17 cellular contexts compared by ENCODE assay signal in genomic region chr11:118052581-118053206, GRCh38. TPM values are rescaled to one million over a fixed set of nuclear protein-coding genes. Genes with fewer than 3 reads are reported as not detected.
DNase-seq lines count a peak whose midpoint lies in the region; ATAC-seq and TF ChIP-seq lines count a peak whose summit lies in the region.
"Had no signal": no experiment of that assay in that cellular context is flagged by ENCODE, and none has a peak within 500 bp of the region (broad histone marks: within the 10 kb centered on the region; RNA-seq: fewer than 3 reads in every experiment).

No MANE protein-coding gene starts in this region.

- peak overlapping the region; percentile 88 for H3K27ac Mint-ChIP-seq in T-helper 1 cell treated with Interleukin-12 subunit alpha and Interleukin-12 subunit beta and Interleukin-4 antibody, amounts not matched to agents 30 μg/mL and 1 μg/mL, for 36 hours
- H3K27ac Mint-ChIP-seq in GM23338 = no peak overlapping the region
- H3K27ac Mint-ChIP-seq in activated naive CD8-positive, alpha-beta T cell = peak overlapping the region; percentile 82
- H3K27ac Mint-ChIP-seq in natural killer cell treated with Interleukin-12 subunit alpha and Interleukin-12 subunit beta and Interleukin-15 and Interleukin-18, amount 100 ng/mL, for 72 hours = peak overlapping the region; percentile 56 to 59

- peaks cover 45% of the 10 kb centered on the region for H3K4me1 Mint-ChIP-seq in T-helper 1 cell treated with Interleukin-12 subunit alpha and Interleukin-12 subunit beta and Interleukin-4 antibody, amounts not matched to agents 30 μg/mL and 1 μg/mL, for 36 hours (ENCODE audit: low read depth)
- H3K4me1 Mint-ChIP-seq in GM23338 = peaks cover 5% of the 10 kb centered on the region; the same call in 2 of the 3 replicates
- peaks cover 46% of the 10 kb centered on the region for H3K4me1 Mint-ChIP-seq in activated naive CD8-positive, alpha-beta T cell (ENCODE audit: low read depth)
- peaks cover 36 to 38% of the 10 kb centered on the region in 2 donors for H3K4me1 Mint-ChIP-seq in natural killer cell treated with Interleukin-12 subunit alpha and Interleukin-12 subunit beta and Interleukin-15 and Interleukin-18, amount 100 ng/mL, for 72 hours (ENCODE audit: low read depth in 2 of 2)

- no peaks in the 10 kb centered on the region for H3F3A ChIP-seq in GM23338 (replicated peaks; ENCODE audit: low read depth)

- no peak for DNase-seq in T-helper 1 cell
- no peak for DNase-seq in GM23338 (ENCODE audit: low spot score)
- no peak for DNase-seq in natural killer cell treated with Interleukin-12 subunit alpha and Interleukin-12 subunit beta and Interleukin-15 and Interleukin-18, amount 100 ng/mL, for 72 hours (ENCODE audit: low spot score)
- no peak for DNase-seq in kidney glomerular epithelial cell (lab: John Stamatoyannopoulos, UW)
- DNase-seq in Kasumi-1 (lab: John Stamatoyannopoulos, UW) = no peak
- DNase-seq in HT-29 (ENCODE audit: low spot score) = no peak
- DNase-seq: cortex of kidney had no signal

- H3K27me3 Mint-ChIP-seq in T-helper 1 cell treated with Interleukin-12 subunit alpha and Interleukin-12 subunit beta and Interleukin-4 antibody, amounts not matched to agents 30 μg/mL and 1 μg/mL, for 36 hours (ENCODE audit: low read depth) = peaks cover 16% of the 10 kb centered on the region
- peaks cover 11% of the 10 kb centered on the region for H3K27me3 Mint-ChIP-seq in GM23338 (ENCODE audit: insufficient read depth, low read depth, poor library complexity)
- H3K27me3 Mint-ChIP-seq in activated naive CD8-positive, alpha-beta T cell = no peaks in the 10 kb centered on the region
- peaks cover 14 to 15% of the 10 kb centered on the region in 2 donors for H3K27me3 Mint-ChIP-seq in natural killer cell treated with Interleukin-12 subunit alpha and Interleukin-12 subunit beta and Interleukin-15 and Interleukin-18, amount 100 ng/mL, for 72 hours

- no peaks in the 10 kb centered on the region for H3K9me3 Mint-ChIP-seq in T-helper 1 cell treated with Interleukin-12 subunit alpha and Interleukin-12 subunit beta and Interleukin-4 antibody, amounts not matched to agents 30 μg/mL and 1 μg/mL, for 36 hours
- no peaks in the 10 kb centered on the region; the same call in 2 of the 3 replicates for H3K9me3 Mint-ChIP-seq in GM23338
- no peaks in the 10 kb centered on the region for H3K9me3 Mint-ChIP-seq in activated naive CD8-positive, alpha-beta T cell (ENCODE audit: low read depth)
- no peaks in the 10 kb centered on the region for H3K9me3 Mint-ChIP-seq in natural killer cell treated with Interleukin-12 subunit alpha and Interleukin-12 subunit beta and Interleukin-15 and Interleukin-18, amount 100 ng/mL, for 72 hours

- H3K27me3 ChIP-seq in GM23338 (ENCODE audit: insufficient read depth) = no peaks in the 10 kb centered on the region
- H3K27me3 ChIP-seq: heart left ventricle had no signal

- no peaks in the 10 kb centered on the region; the same call in 1 of the 2 replicates for H4K20me1 ChIP-seq in GM23338 (replicated peaks; ENCODE audit: insufficient read depth)

- 0 out of 2 replicates have a peak overlapping the region, but pooled peaks have one; percentile 1 for H2AFZ ChIP-seq in GM23338

- H3K27ac ChIP-seq in GM23338 (ENCODE audit: low read depth) = no peak overlapping the region
- H3K27ac ChIP-seq: 22Rv1, prostate gland, SK-N-MC had no signal

- peak overlapping the region; percentile 2 for H3K4me3 Mint-ChIP-seq in T-helper 1 cell treated with Interleukin-12 subunit alpha and Interleukin-12 subunit beta and Interleukin-4 antibody, amounts not matched to agents 30 μg/mL and 1 μg/mL, for 36 hours
- H3K4me3 Mint-ChIP-seq in GM23338 = no peak overlapping the region
- H3K4me3 Mint-ChIP-seq in activated naive CD8-positive, alpha-beta T cell = peak overlapping the region; percentile 3
- H3K4me3 Mint-ChIP-seq in natural killer cell treated with Interleukin-12 subunit alpha and Interleukin-12 subunit beta and Interleukin-15 and Interleukin-18, amount 100 ng/mL, for 72 hours = no peak overlapping the region

- H3K36me3 Mint-ChIP-seq in T-helper 1 cell treated with Interleukin-12 subunit alpha and Interleukin-12 subunit beta and Interleukin-4 antibody, amounts not matched to agents 30 μg/mL and 1 μg/mL, for 36 hours (ENCODE audit: low read depth) = peaks cover 3% of the 10 kb centered on the region
- no peaks in the 10 kb centered on the region for H3K36me3 Mint-ChIP-seq in GM23338 (ENCODE audit: low read depth)
- no peaks in the 10 kb centered on the region for H3K36me3 Mint-ChIP-seq in activated naive CD8-positive, alpha-beta T cell
- no peaks in the 10 kb centered on the region for H3K36me3 Mint-ChIP-seq in natural killer cell treated with Interleukin-12 subunit alpha and Interleukin-12 subunit beta and Interleukin-15 and Interleukin-18, amount 100 ng/mL, for 72 hours

- H3K4me2 ChIP-seq in GM23338 = no peak overlapping the region

- H3K9me2 ChIP-seq in GM23338 (ENCODE audit: insufficient read depth) = no peaks in the 10 kb centered on the region

- H3K36me3 ChIP-seq in GM23338 (ENCODE audit: insufficient read depth) = no peaks in the 10 kb centered on the region
- H3K36me3 ChIP-seq: heart left ventricle, prostate gland had no signal

- H3K79me2 ChIP-seq in GM23338 (replicated peaks; ENCODE audit: insufficient read depth) = no peaks in the 10 kb centered on the region

- no peak for ATAC-seq in GM23338
- ATAC-seq in natural killer cell treated with Interleukin-12 subunit alpha and Interleukin-12 subunit beta and Interleukin-15 and Interleukin-18, amount 100 ng/mL, for 72 hours = no peak

- no peak overlapping the region for H3K4me3 ChIP-seq in GM23338
- H3K4me3 ChIP-seq: heart left ventricle, prostate gland, SK-N-MC had no signal

- TF ChIP-seq CTCF in GM23338 (conservative IDR thresholded peaks at IDR 0.05; ENCODE audit: low read depth in 2 of 2) = no peak

- H3K4me1 ChIP-seq in GM23338 (ENCODE audit: insufficient read depth) = no peaks in the 10 kb centered on the region
- H3K4me1 ChIP-seq: prostate gland had no signal

RNA-seq across cellular contexts. Expression of gene TMPRSS4, which starts 24.2 kb away (rescaled TPM):
- total RNA-seq in GM23338 (2014; rRNA removed; shearing (Covaris generic)) = 0.04 and 0.10 TPM in 2 replicates
- polyA plus RNA-seq in GM23338 (2016; fragmentation: Nextera tagmentation; extraction: Ambion mirVana) = 0.35 and 0.58 TPM in 2 replicates
- total RNA-seq in natural killer cell treated with Interleukin-12 subunit alpha and Interleukin-12 subunit beta and Interleukin-15 and Interleukin-18, amount 100 ng/mL, for 72 hours = under 1 TPM in 1 of 2 donors, not detected in 1; 0.19 TPM
- total RNA-seq in HT-29 (2014; rRNA removed; shearing (Covaris generic)) = 152 and 157 TPM in 2 replicates
- total RNA-seq: astrocyte had no signal

RNA-seq across cellular contexts. Expression of gene SMIM35, which starts 34.1 kb away (rescaled TPM):
- not detected in 2 replicates for total RNA-seq in GM23338 (2014; rRNA removed; shearing (Covaris generic))
- polyA plus RNA-seq in GM23338 (2016; fragmentation: Nextera tagmentation; extraction: Ambion mirVana) = not detected in 2 replicates
- not detected for total RNA-seq in natural killer cell treated with Interleukin-12 subunit alpha and Interleukin-12 subunit beta and Interleukin-15 and Interleukin-18, amount 100 ng/mL, for 72 hours
- not detected in 2 replicates for total RNA-seq in HT-29 (2014; rRNA removed; shearing (Covaris generic))
- total RNA-seq: astrocyte, esophagus mucosa, kidney, subcutaneous adipose tissue had no signal
- polyA plus RNA-seq: heart left ventricle had no signal

Comparison
In these comparisons a context has a peak if more than half of its experiments do, and no peak if none do; other contexts are left out.
1. H3K4me3 Mint-ChIP-seq: peak in T-helper 1 cell treated with Interleukin-12 subunit alpha and Interleukin-12 subunit beta and Interleukin-4 antibody, amounts not matched to agents 30 μg/mL and 1 μg/mL, for 36 hours (single experiment) and activated naive CD8-positive, alpha-beta T cell (single experiment); none in GM23338 (single experiment) and natural killer cell treated with Interleukin-12 subunit alpha and Interleukin-12 subunit beta and Interleukin-15 and Interleukin-18, amount 100 ng/mL, for 72 hours (single experiment).
2. RNA of gene TMPRSS4, which starts 24.2 kb away (total RNA-seq): 152 to 157 TPM in HT-29; 0.19 TPM in natural killer cell treated with Interleukin-12 subunit alpha and Interleukin-12 subunit beta and Interleukin-15 and Interleukin-18, amount 100 ng/mL, for 72 hours and 0.04 to 0.10 TPM in GM23338; every median in the first group is over 100 times any median in the second.